1 cellular context compared by ENCODE assay signal in the genomic region with DNA sequence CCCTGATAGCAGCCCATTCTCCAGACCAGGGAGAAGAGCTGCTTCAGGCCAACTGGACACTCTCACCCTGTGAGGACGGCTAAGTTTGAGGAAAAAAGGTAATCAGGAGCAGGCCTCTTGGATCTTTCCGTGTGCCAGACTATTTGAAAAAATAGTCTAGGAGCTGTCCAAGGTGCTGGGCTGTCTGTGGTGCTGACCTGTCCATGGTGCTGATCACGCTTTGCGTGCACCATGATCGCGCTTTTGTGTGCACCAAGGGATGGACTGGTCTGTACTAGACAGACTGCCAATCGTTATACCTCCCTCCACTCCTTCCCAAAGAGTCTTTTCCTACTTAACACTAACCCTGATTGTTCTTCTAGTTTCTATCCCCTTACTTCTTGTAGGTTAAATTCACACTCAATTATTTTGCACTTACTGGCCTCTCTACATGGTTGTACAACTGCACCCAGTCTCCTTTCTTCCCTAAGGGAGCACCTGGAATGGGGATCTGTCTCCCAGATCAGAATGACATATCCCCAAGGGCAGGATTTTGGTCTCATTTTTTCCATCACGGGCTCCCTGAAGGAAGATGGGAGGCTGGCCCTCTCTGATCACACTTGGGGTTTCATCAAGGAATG.
TF ChIP-seq lines count a peak whose summit lies in the region.

No MANE protein-coding gene starts in this region.

TF ChIP-seq in HepG2, 621 proteins besides CTCF, POLR2A, EP300 and RAD21 (continued from another document and continues in another):
- TF ChIP-seq, protein P1, sequence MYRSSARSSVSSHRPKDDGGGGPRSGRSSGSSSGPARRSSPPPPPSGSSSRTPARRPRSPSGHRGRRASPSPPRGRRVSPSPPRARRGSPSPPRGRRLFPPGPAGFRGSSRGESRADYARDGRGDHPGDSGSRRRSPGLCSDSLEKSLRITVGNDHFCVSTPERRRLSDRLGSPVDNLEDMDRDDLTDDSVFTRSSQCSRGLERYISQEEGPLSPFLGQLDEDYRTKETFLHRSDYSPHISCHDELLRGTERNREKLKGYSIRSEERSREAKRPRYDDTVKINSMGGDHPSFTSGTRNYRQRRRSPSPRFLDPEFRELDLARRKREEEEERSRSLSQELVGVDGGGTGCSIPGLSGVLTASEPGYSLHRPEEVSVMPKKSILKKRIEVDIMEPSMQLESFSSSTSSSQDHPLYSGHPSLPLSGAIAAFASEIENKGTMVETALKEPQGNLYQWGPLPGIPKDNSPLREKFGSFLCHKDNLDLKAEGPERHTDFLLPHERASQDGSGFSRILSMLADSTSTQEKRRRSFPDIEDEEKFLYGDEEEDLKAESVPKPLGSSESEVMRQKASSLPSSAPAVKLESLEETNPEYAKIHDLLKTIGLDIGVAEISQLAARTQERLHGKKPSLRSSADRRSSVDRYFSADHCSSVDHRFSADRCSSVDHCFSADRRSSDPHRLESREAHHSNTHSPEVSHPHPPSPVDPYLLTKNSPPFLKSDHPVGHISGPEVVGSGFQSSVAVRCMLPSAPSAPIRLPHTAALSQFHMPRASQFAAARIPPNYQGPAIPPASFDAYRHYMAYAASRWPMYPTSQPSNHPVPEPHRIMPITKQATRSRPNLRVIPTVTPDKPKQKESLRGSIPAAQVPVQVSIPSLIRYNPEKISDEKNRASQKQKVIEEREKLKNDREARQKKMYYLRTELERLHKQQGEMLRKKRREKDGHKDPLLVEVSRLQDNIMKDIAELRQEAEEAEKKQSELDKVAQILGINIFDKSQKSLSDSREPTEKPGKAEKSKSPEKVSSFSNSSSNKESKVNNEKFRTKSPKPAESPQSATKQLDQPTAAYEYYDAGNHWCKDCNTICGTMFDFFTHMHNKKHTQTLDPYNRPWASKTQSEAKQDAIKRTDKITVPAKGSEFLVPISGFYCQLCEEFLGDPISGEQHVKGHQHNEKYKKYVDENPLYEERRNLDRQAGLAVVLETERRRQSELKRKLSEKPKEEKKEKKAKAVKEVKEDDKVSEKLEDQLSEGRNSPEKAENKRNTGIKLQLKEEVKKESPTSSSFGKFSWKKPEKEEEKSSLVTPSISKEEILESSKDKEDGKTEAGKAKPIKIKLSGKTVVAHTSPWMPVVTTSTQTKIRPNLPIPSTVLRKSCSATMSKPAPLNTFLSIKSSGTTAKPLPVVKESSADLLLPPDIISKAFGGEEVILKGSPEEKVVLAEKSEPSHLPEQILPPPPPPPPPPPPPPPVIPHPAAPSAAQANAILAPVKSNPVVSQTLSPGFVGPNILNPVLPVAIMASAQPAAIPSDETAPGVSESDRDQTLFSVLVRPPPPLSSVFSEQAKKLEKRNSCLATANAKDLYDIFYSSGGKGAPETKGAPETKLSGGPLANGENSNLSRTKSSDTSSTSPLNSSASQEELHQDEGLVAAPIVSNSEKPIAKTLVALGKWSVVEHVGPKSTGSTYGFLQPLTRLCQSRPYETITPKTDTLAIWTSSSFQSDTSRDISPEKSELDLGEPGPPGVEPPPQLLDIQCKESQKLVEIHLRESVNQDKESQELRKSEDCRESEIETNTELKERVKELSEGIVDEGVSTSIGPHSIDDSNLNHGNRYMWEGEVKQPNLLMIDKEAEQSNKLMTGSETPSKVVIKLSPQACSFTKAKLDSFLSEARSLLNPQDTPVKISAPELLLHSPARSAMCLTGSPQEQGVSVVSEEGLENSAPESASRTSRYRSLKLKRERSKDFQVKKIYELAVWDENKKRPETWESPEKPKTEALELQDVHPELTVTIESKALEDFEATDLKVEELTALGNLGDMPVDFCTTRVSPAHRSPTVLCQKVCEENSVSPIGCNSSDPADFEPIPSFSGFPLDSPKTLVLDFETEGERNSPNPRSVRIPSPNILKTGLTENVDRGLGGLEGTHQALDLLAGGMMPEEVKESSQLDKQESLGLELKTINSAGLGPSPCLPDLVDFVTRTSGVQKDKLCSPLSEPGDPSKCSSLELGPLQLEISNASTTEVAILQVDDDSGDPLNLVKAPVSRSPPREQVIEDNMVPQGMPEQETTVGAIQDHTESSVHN (CRISPR knock-in tag; IDR thresholded peaks at IDR 0.05): peak; percentile 100
- TF ChIP-seq ZNF44 (CRISPR knock-in tag; IDR thresholded peaks at IDR 0.05) (peak; percentile 100), ZNF616 (CRISPR knock-in tag; IDR thresholded peaks at IDR 0.05; ENCODE audit: low read depth) (peak; percentile 99), ZNF570 (CRISPR knock-in tag; IDR thresholded peaks at IDR 0.05; ENCODE audit: borderline replicate concordance) (peak; percentile 99), ZNF557 (CRISPR knock-in tag; IDR thresholded peaks at IDR 0.05) (peak; percentile 100), MIER3 (CRISPR knock-in tag; IDR thresholded peaks at IDR 0.05; ENCODE audit: borderline replicate concordance) (peak; percentile 100), YEATS4 (CRISPR knock-in tag; IDR thresholded peaks at IDR 0.05; ENCODE audit: borderline replicate concordance) (peak; percentile 98), NR2F2 (IDR thresholded peaks at IDR 0.05; ENCODE audit: borderline replicate concordance, low read depth) (no peak), THYN1 (CRISPR knock-in tag; IDR thresholded peaks at IDR 0.05; ENCODE audit: borderline replicate concordance, low read depth) (peak; percentile 95; the same call in 1 of the 2 replicates), NR2F6 (IDR thresholded peaks at IDR 0.05) (no peak), NR2F6 (CRISPR knock-in tag; IDR thresholded peaks at IDR 0.05) (peak; percentile 90), ZNF10 (CRISPR knock-in tag; IDR thresholded peaks at IDR 0.05; ENCODE audit: borderline replicate concordance, low read depth) (peak; percentile 54; the same call in 1 of the 2 replicates), GATAD2A (CRISPR knock-in tag; IDR thresholded peaks at IDR 0.05) (peak; percentile 95), HNRNPK (IDR thresholded peaks at IDR 0.05; ENCODE audit: low read depth, low read length, poor library complexity, severe bottlenecking) (no peak), ZSCAN22 (CRISPR knock-in tag; IDR thresholded peaks at IDR 0.05) (peak; percentile 95), SOX6 (IDR thresholded peaks at IDR 0.05) (no peak), SOX6 (CRISPR knock-in tag; IDR thresholded peaks at IDR 0.05) (peak; percentile 63), RELA (CRISPR knock-in tag; IDR thresholded peaks at IDR 0.05) (peak; percentile 98), SNAI1 (CRISPR knock-in tag; IDR thresholded peaks at IDR 0.05; ENCODE audit: borderline replicate concordance) (peak; percentile 100), NFYC (CRISPR knock-in tag; IDR thresholded peaks at IDR 0.05) (peak; percentile 73), KMT2A (CRISPR knock-in tag; IDR thresholded peaks at IDR 0.05) (peak; percentile 99), ZSCAN29 (CRISPR knock-in tag; conservative IDR thresholded peaks at IDR 0.05) (peak; percentile 85; the same call in 1 of the 2 replicates), ZNF672 (CRISPR knock-in tag; IDR thresholded peaks at IDR 0.05) (peak; percentile 96), SALL1 (CRISPR knock-in tag; IDR thresholded peaks at IDR 0.05) (peak; percentile 100), ZSCAN9 (CRISPR knock-in tag; IDR thresholded peaks at IDR 0.05; ENCODE audit: borderline replicate concordance) (peak; percentile 100), NAIF1 (CRISPR knock-in tag; IDR thresholded peaks at IDR 0.05; ENCODE audit: borderline replicate concordance) (peak; percentile 97), ZNF432 (CRISPR knock-in tag; IDR thresholded peaks at IDR 0.05; ENCODE audit: borderline replicate concordance) (peak; percentile 98), EZH2 (conservative IDR thresholded peaks at IDR 0.05; ENCODE audit: low read depth, low read length) (no peak), PPARG (CRISPR knock-in tag; conservative IDR thresholded peaks at IDR 0.05) (peak; percentile 97), RFX5 (IDR thresholded peaks at IDR 0.05; ENCODE audit: low read depth, low read length) (no peak), CBFB (CRISPR knock-in tag; IDR thresholded peaks at IDR 0.05) (peak; percentile 93), POLR2AphosphoS5 (IDR thresholded peaks at IDR 0.05; ENCODE audit: low read depth, low read length) (no peak)
- TF ChIP-seq, protein P2, sequence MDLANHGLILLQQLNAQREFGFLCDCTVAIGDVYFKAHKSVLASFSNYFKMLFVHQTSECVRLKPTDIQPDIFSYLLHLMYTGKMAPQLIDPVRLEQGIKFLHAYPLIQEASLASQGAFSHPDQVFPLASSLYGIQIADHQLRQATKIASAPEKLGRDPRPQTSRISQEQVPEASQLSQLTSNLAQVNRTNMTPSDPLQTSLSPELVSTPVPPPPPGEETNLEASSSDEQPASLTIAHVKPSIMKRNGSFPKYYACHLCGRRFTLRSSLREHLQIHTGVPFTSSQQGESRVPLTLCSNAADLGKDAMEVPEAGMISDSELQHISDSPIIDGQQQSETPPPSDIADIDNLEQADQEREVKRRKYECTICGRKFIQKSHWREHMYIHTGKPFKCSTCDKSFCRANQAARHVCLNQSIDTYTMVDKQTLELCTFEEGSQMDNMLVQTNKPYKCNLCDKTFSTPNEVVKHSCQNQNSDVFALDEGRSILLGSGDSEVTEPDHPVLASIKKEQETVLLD (CRISPR knock-in tag; IDR thresholded peaks at IDR 0.05; ENCODE audit: low read depth): peak; percentile 95
- TF ChIP-seq, protein P3, sequence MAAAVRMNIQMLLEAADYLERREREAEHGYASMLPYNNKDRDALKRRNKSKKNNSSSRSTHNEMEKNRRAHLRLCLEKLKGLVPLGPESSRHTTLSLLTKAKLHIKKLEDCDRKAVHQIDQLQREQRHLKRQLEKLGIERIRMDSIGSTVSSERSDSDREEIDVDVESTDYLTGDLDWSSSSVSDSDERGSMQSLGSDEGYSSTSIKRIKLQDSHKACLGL (CRISPR knock-in tag; IDR thresholded peaks at IDR 0.05): peak; percentile 100
- TF ChIP-seq, protein P4, sequence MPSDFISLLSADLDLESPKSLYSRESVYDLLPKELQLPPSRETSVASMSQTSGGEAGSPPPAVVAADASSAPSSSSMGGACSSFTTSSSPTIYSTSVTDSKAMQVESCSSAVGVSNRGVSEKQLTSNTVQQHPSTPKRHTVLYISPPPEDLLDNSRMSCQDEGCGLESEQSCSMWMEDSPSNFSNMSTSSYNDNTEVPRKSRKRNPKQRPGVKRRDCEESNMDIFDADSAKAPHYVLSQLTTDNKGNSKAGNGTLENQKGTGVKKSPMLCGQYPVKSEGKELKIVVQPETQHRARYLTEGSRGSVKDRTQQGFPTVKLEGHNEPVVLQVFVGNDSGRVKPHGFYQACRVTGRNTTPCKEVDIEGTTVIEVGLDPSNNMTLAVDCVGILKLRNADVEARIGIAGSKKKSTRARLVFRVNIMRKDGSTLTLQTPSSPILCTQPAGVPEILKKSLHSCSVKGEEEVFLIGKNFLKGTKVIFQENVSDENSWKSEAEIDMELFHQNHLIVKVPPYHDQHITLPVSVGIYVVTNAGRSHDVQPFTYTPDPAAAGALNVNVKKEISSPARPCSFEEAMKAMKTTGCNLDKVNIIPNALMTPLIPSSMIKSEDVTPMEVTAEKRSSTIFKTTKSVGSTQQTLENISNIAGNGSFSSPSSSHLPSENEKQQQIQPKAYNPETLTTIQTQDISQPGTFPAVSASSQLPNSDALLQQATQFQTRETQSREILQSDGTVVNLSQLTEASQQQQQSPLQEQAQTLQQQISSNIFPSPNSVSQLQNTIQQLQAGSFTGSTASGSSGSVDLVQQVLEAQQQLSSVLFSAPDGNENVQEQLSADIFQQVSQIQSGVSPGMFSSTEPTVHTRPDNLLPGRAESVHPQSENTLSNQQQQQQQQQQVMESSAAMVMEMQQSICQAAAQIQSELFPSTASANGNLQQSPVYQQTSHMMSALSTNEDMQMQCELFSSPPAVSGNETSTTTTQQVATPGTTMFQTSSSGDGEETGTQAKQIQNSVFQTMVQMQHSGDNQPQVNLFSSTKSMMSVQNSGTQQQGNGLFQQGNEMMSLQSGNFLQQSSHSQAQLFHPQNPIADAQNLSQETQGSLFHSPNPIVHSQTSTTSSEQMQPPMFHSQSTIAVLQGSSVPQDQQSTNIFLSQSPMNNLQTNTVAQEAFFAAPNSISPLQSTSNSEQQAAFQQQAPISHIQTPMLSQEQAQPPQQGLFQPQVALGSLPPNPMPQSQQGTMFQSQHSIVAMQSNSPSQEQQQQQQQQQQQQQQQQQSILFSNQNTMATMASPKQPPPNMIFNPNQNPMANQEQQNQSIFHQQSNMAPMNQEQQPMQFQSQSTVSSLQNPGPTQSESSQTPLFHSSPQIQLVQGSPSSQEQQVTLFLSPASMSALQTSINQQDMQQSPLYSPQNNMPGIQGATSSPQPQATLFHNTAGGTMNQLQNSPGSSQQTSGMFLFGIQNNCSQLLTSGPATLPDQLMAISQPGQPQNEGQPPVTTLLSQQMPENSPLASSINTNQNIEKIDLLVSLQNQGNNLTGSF (CRISPR knock-in tag; IDR thresholded peaks at IDR 0.05): peak; percentile 100
- TF ChIP-seq, protein P5, sequence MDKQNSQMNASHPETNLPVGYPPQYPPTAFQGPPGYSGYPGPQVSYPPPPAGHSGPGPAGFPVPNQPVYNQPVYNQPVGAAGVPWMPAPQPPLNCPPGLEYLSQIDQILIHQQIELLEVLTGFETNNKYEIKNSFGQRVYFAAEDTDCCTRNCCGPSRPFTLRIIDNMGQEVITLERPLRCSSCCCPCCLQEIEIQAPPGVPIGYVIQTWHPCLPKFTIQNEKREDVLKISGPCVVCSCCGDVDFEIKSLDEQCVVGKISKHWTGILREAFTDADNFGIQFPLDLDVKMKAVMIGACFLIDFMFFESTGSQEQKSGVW (CRISPR knock-in tag; IDR thresholded peaks at IDR 0.05; ENCODE audit: borderline replicate concordance): peak; percentile 99
- TF ChIP-seq, protein P6, sequence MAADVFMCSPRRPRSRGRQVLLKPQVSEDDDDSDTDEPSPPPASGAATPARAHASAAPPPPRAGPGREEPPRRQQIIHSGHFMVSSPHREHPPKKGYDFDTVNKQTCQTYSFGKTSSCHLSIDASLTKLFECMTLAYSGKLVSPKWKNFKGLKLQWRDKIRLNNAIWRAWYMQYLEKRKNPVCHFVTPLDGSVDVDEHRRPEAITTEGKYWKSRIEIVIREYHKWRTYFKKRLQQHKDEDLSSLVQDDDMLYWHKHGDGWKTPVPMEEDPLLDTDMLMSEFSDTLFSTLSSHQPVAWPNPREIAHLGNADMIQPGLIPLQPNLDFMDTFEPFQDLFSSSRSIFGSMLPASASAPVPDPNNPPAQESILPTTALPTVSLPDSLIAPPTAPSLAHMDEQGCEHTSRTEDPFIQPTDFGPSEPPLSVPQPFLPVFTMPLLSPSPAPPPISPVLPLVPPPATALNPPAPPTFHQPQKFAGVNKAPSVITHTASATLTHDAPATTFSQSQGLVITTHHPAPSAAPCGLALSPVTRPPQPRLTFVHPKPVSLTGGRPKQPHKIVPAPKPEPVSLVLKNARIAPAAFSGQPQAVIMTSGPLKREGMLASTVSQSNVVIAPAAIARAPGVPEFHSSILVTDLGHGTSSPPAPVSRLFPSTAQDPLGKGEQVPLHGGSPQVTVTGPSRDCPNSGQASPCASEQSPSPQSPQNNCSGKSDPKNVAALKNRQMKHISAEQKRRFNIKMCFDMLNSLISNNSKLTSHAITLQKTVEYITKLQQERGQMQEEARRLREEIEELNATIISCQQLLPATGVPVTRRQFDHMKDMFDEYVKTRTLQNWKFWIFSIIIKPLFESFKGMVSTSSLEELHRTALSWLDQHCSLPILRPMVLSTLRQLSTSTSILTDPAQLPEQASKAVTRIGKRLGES (CRISPR knock-in tag; IDR thresholded peaks at IDR 0.05; ENCODE audit: borderline replicate concordance): peak; percentile 99
- TF ChIP-seq, protein P7, sequence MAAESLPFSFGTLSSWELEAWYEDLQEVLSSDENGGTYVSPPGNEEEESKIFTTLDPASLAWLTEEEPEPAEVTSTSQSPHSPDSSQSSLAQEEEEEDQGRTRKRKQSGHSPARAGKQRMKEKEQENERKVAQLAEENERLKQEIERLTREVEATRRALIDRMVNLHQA (CRISPR knock-in tag; IDR thresholded peaks at IDR 0.05): peak; percentile 96; the same call in 1 of the 2 replicates
